Comparison of ENCODE assay signal across 8 cellular contexts in genomic region chr7:32164341-32164996, GRCh38.
DNase-seq lines count a peak whose midpoint lies in the region; ATAC-seq lines count a peak whose summit lies in the region.

No MANE protein-coding gene starts in this region.

- ATAC-seq in stimulated activated naive B cell treated with anti-CD40 and anti-IgM and Interleukin-4, amounts not matched to agents 10 μg/mL and 1 μg/mL and 100 μg/mL, for 72 hours (replicated peaks), result no peak
- no peak for ATAC-seq in GM21723 (IDR thresholded peaks at IDR 0.05; ENCODE audit: unreplicated experiment)

- H3K4me3 Mint-ChIP-seq in stimulated activated naive B cell treated with anti-CD40 and anti-IgM and Interleukin-4, amounts not matched to agents 10 μg/mL and 1 μg/mL and 100 μg/mL, for 72 hours, result no peak overlapping the region

- no peaks in the 10 kb centered on the region for H3K36me3 Mint-ChIP-seq in stimulated activated naive B cell treated with anti-CD40 and anti-IgM and Interleukin-4, amounts not matched to agents 10 μg/mL and 1 μg/mL and 100 μg/mL, for 72 hours

- no peak overlapping the region for H3K27ac Mint-ChIP-seq in stimulated activated naive B cell treated with anti-CD40 and anti-IgM and Interleukin-4, amounts not matched to agents 10 μg/mL and 1 μg/mL and 100 μg/mL, for 72 hours

- H3K4me1 Mint-ChIP-seq in stimulated activated naive B cell treated with anti-CD40 and anti-IgM and Interleukin-4, amounts not matched to agents 10 μg/mL and 1 μg/mL and 100 μg/mL, for 72 hours, result no peaks in the 10 kb centered on the region

- DNase-seq in Daoy (ENCODE audit: low read depth) (peak; percentile 86), NCI-H226 (peak; percentile 85), dedifferentiated amniotic fluid mesenchymal stem cell (ENCODE audit: extremely low spot score) (peak; percentile 79), midbrain (lab: John Stamatoyannopoulos, UW) (peak; percentile 43), T1000 (lab: John Stamatoyannopoulos, UW) (no peak)
- no peak for DNase-seq in stimulated activated naive B cell treated with anti-CD40 and anti-IgM and Interleukin-4, amounts not matched to agents 10 μg/mL and 1 μg/mL and 100 μg/mL, for 72 hours
- DNase-seq in central memory CD4-positive, alpha-beta T cell, result no peak

- no peaks in the 10 kb centered on the region for H3K27me3 Mint-ChIP-seq in stimulated activated naive B cell treated with anti-CD40 and anti-IgM and Interleukin-4, amounts not matched to agents 10 μg/mL and 1 μg/mL and 100 μg/mL, for 72 hours

- peaks cover 0 to 5% of the 10 kb centered on the region in 2 donors for H3K9me3 Mint-ChIP-seq in stimulated activated naive B cell treated with anti-CD40 and anti-IgM and Interleukin-4, amounts not matched to agents 10 μg/mL and 1 μg/mL and 100 μg/mL, for 72 hours

Comparison
In these comparisons a context has a peak if more than half of its experiments do, and no peak if none do; other contexts are left out.
1. DNase-seq: peak in Daoy (single experiment), NCI-H226 (single experiment), dedifferentiated amniotic fluid mesenchymal stem cell (single experiment) and midbrain (single experiment); none in T1000 (single experiment), stimulated activated naive B cell treated with anti-CD40 and anti-IgM and Interleukin-4, amounts not matched to agents 10 μg/mL and 1 μg/mL and 100 μg/mL, for 72 hours (single experiment) and central memory CD4-positive, alpha-beta T cell (single experiment).